ENCODE assay signal across 8 cellular contexts in genomic region chr6:52995079-52995912, GRCh38. TPM values are rescaled to one million over a fixed set of nuclear protein-coding genes. Genes with fewer than 3 reads are reported as not detected.
A peak's percentile ranks its signal among the peaks of the same experiment; 100 is the strongest.
DNase-seq lines count a peak whose midpoint lies in the region; ATAC-seq and TF ChIP-seq lines count a peak whose summit lies in the region.
"Not testable (repeated sequence)": the region's sequence is repeated elsewhere in the genome, so short reads cannot be mapped to it uniquely, and the experiment has no call there.

GSTA4 (minus strand) TSS chr6:52995284; CDS start chr6:52994243, 1,041 bp downstream.

- H3K27ac ChIP-seq in SU-DHL-6 (ENCODE audit: low read depth, low read length) (peak within 1 kb of the TSS; percentile 75), cardiac muscle cell (peak within 1 kb of the TSS; percentile 99), parathyroid adenoma (peak within 1 kb of the TSS; percentile 98), tibial nerve (peak within 1 kb of the TSS; percentile 76 to 97 (median 87))

- peak; percentile 97 for DNase-seq in GM12865 (ENCODE audit: low read depth)
- DNase-seq in NCI-H128 (lab: John Stamatoyannopoulos, UW; ENCODE audit: unreplicated experiment) = peak; percentile 84
- peak; percentile 99 for DNase-seq in adipocyte (ENCODE audit: low read depth)
- DNase-seq in cardiac muscle cell (ENCODE audit: low read depth in 1 of 2, low spot score in 1 of 2) = peak; percentile 98 to 99
- DNase-seq in tibial nerve (ENCODE audit: low spot score in 2 of 2) = peak; percentile 92 to 93

- peak; percentile 98 for ATAC-seq in HG02759 (IDR thresholded peaks at IDR 0.05; ENCODE audit: unreplicated experiment)

- 1% methylated on average over 38 to 40 of the region's 41 CpGs for WGBS in tibial nerve, 2 donors

- H4K20me1 ChIP-seq in SU-DHL-6 (ENCODE audit: low read depth, low read length) = not testable (repeated sequence)

- H3K4me3 ChIP-seq in GM12865 (ENCODE audit: low read depth, low read length) (peak within 1 kb of the TSS; percentile 88), SU-DHL-6 (ENCODE audit: insufficient read depth, low read length, poor library complexity, severe bottlenecking) (peak within 1 kb of the TSS; percentile 76), adipocyte (ENCODE audit: low read length) (peak within 1 kb of the TSS; percentile 95), cardiac muscle cell (peak within 1 kb of the TSS; percentile 72), parathyroid adenoma (ENCODE audit: low read depth, low read length) (peak within 1 kb of the TSS; percentile 81), tibial nerve (peak within 1 kb of the TSS; percentile 49 to 85 (median 62))

- peak within 1 kb of the TSS; percentile 85 for H3K4me2 ChIP-seq in SU-DHL-6 (ENCODE audit: low read depth, low read length, poor library complexity, severe bottlenecking)
- peak within 1 kb of the TSS; percentile 88 for H3K4me2 ChIP-seq in parathyroid adenoma (ENCODE audit: low read length)

- H3K9me3 ChIP-seq in SU-DHL-6 (ENCODE audit: insufficient read depth, low read length); adipocyte (ENCODE audit: control insufficient read depth, low read length); cardiac muscle cell (ENCODE audit: low read depth); parathyroid adenoma (ENCODE audit: control insufficient read depth, low read length); tibial nerve: not testable (repeated sequence)

- not testable (repeated sequence) for H3K36me3 ChIP-seq in SU-DHL-6 (ENCODE audit: low read length); cardiac muscle cell; parathyroid adenoma (ENCODE audit: control insufficient read depth, insufficient read depth, low read length); tibial nerve
- H3K36me3 ChIP-seq in adipocyte (ENCODE audit: control insufficient read depth, insufficient read depth, low read length, severe bottlenecking) = peaks cover 11% of the 10 kb centered on the region

- H3K27me3 ChIP-seq in SU-DHL-6 (ENCODE audit: low read length); adipocyte (replicated peaks; ENCODE audit: control insufficient read depth, insufficient read depth, low read length); cardiac muscle cell; parathyroid adenoma (ENCODE audit: control insufficient read depth, insufficient read depth, low read length); tibial nerve: not testable (repeated sequence)

- peak; percentile 73 to 97 for TF ChIP-seq EP300 in tibial nerve (IDR thresholded peaks at IDR 0.05)

- peak; percentile 66 to 84 for TF ChIP-seq POLR2A in tibial nerve (IDR thresholded peaks at IDR 0.05)

- H3K4me1 ChIP-seq in adipocyte (ENCODE audit: control insufficient read depth, insufficient read depth, low read length) (peaks cover 26% of the 10 kb centered on the region), parathyroid adenoma (peaks cover 11% of the 10 kb centered on the region), tibial nerve (peaks cover 0 to 28% (median 12%) of the 10 kb centered on the region in 4 donors)
- not testable (repeated sequence) for H3K4me1 ChIP-seq in cardiac muscle cell (ENCODE audit: low read depth)

- H2AFZ ChIP-seq in SU-DHL-6 (ENCODE audit: low read depth, low read length, severe bottlenecking) (peak within 1 kb of the TSS; percentile 99), parathyroid adenoma (peak within 1 kb of the TSS; percentile 94)

- H3F3A ChIP-seq in SU-DHL-6 (ENCODE audit: insufficient read depth) = peaks cover 13% of the 10 kb centered on the region

- TF ChIP-seq CTCF in GM12865 (IDR thresholded peaks at IDR 0.05; ENCODE audit: insufficient read depth, low read depth, low read length, missing control alignments) (peak; percentile 58), SU-DHL-6 (IDR thresholded peaks at IDR 0.05; ENCODE audit: insufficient read depth, low read length, poor library complexity, severe bottlenecking) (peak; percentile 68), cardiac muscle cell (IDR thresholded peaks at IDR 0.05; ENCODE audit: low read depth, low read length) (peak; percentile 86), parathyroid adenoma (IDR thresholded peaks at IDR 0.05) (peak; percentile 89), tibial nerve (IDR thresholded peaks at IDR 0.05) (peak; percentile 59 to 91 (median 87))

- H3K9ac ChIP-seq in SU-DHL-6 (ENCODE audit: low read length) = peak within 1 kb of the TSS; percentile 63
- H3K9ac ChIP-seq in adipocyte (ENCODE audit: low read length) = peak within 1 kb of the TSS; percentile 100
- peak within 1 kb of the TSS; percentile 95 for H3K9ac ChIP-seq in parathyroid adenoma

- not testable (repeated sequence) for H3K9me2 ChIP-seq in SU-DHL-6 (replicated peaks; ENCODE audit: insufficient read depth, low read length)

- H3K79me2 ChIP-seq in SU-DHL-6 (ENCODE audit: insufficient read depth, low read length) = not testable (repeated sequence)
- peaks cover 13% of the 10 kb centered on the region for H3K79me2 ChIP-seq in parathyroid adenoma

RNA-seq across cellular contexts. Expression of gene GSTA4, which starts in this region (rescaled TPM):
- total RNA-seq in cardiac muscle cell = 50.1 and 64.5 TPM in 2 replicates
- polyA plus RNA-seq in cardiac muscle cell = 91.1 and 170 TPM in 2 replicates
- total RNA-seq in tibial nerve = 10 to 100 TPM; 24.3 to 34.7 (median 29.1) TPM

Comparison
In these comparisons a context has a peak if more than half of its experiments do, and no peak if none do; other contexts are left out.
1. Peak in every context shown above with its lines: DNase-seq, ATAC-seq, H3K4me3 ChIP-seq and H3K27ac ChIP-seq.